1 cellular context compared by ENCODE assay signal in genomic region chr19:10251792-10252694, GRCh38.
A peak's percentile ranks its signal among the peaks of the same experiment; 100 is the strongest.
TF ChIP-seq lines count a peak whose summit lies in the region.

TSS of gene MRPL4 (plus strand) at chr19:10252214. CDS start at chr19:10252254, 40 bp downstream.

TF ChIP-seq in HCT116, 20 proteins besides CTCF, POLR2A, EP300 and RAD21 (continued from another document):
- TF ChIP-seq, protein P1, sequence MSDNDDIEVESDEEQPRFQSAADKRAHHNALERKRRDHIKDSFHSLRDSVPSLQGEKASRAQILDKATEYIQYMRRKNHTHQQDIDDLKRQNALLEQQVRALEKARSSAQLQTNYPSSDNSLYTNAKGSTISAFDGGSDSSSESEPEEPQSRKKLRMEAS (IDR thresholded peaks at IDR 0.05) = peak; percentile 97
- no peak for TF ChIP-seq CEBPB (IDR thresholded peaks at IDR 0.05; ENCODE audit: low read depth)
- peak; percentile 80 for TF ChIP-seq SIN3A (IDR thresholded peaks at IDR 0.05; ENCODE audit: low read depth)
- peak; percentile 93; the same call in 1 of the 2 replicates for TF ChIP-seq ZFX (IDR thresholded peaks at IDR 0.05)
- peak; percentile 32 for TF ChIP-seq YY1 (IDR thresholded peaks at IDR 0.05; ENCODE audit: extremely low read depth, insufficient replicate concordance, low read depth, low read length)
- peak; percentile 88 for TF ChIP-seq SP1 (IDR thresholded peaks at IDR 0.05; ENCODE audit: low read depth)
TF ChIP-seq in HCT116: peak in this region for 10.
